22 cellular contexts compared by ENCODE assay signal in the genomic region with DNA sequence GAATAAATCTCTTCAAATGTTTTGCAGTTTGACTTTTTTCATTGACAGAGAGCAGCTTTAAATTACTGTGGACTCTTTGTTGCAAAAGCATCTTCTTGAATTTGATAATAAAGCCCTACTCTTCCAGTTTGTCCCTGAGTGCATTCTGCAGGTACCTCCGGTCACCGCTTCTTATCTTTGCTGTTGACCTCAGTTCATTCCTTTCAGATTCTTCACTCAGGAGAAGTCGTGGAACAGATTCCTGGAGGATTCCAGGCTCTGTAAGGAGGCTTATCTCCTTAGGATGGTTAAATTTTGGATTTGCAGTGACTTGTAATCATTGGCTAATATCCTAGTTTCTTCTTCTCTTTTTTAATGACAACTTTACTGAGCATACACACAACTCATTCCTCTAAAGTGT.
"Had no signal": no experiment of that assay in that cellular context is flagged by ENCODE, and none has a peak within 500 bp of the region (broad histone marks: within the 10 kb centered on the region; RNA-seq: fewer than 3 reads in every experiment).

No MANE protein-coding gene starts in this region.

- H3K27ac ChIP-seq: HL-60, SJSA1, SK-N-MC had no signal

- H3K36me3 ChIP-seq: SJSA1 had no signal

- DNase-seq: KBM-7, MV-4-11, NCI-H1048, NCI-H1105, NCI-H1417 treated with DMSO at 0.1 percent for 48 hours, NCI-H146, NCI-H1694 treated with DMSO at 0.1 percent for 48 hours, NCI-H1930, NCI-H2081, NCI-H2171, NCI-H226, NCI-H446, NCI-H510A, NCI-H524 treated with DMSO at 0.1 percent for 48 hours, NCI-H69, NCI-H774, Right ventricle myocardium superior, RPMI8226, SIG-M5 had no signal

- H3K27me3 ChIP-seq: SJSA1 had no signal

- H3K4me3 ChIP-seq: SJSA1, SK-N-MC had no signal

- H3K9me3 ChIP-seq: SJSA1 had no signal
